Comparison of ENCODE assay signal across 8 cellular contexts in the genomic region with DNA sequence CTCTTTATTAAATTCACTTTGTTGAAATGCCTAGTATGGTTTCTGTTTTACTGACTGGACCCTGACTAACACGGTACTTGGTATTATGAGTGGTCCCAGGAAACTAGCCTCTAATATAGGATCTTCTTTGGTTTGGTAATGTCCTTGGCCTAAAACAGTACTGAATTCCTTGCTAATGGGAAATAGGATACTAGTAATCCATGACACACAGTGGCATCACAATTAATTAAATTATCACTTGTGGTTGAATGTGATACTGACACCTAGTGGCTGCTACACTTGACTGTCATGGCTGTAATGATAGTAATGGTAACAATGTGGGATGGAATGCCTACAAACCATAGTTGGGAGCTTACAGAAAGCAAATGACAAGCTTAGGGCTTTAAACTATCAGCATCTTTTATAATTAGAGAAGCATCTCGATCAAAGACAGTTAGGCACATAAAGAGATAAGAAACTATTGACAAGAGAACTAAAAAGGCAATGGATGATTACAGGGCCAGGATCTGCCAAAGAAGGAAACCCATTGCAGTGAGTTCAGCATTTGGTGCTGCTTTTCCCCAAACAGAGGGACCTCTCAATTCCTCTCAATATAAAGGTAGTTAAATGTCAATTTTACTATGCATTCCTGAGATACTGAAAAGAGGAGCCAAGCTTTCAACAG. TPM values are rescaled to one million over a fixed set of nuclear protein-coding genes. Genes with fewer than 3 reads are reported as not detected.
DNase-seq lines count a peak whose midpoint lies in the region; ATAC-seq and TF ChIP-seq lines count a peak whose summit lies in the region.

No MANE protein-coding gene starts in this region.

- no peaks in the 10 kb centered on the region for H3K9me3 Mint-ChIP-seq in stimulated activated memory B cell treated with anti-CD40 and anti-IgM and Interleukin-4, amounts not matched to agents 10 μg/mL and 1 μg/mL and 100 μg/mL, for 72 hours

- H3K18ac ChIP-seq in trophoblast cell (ENCODE audit: low read length) = no peak overlapping the region

- H4K12ac ChIP-seq in trophoblast cell (ENCODE audit: low read depth, low read length) = no peak overlapping the region

- DNase-seq in AG04449 (ENCODE audit: low read depth, low spot score) = peak; percentile 36
- no peak for DNase-seq in GM06990 (ENCODE audit: extremely low read depth, insufficient read length)
- peak; percentile 19 for DNase-seq in LoVo (ENCODE audit: low spot score)
- peak; percentile 53 for DNase-seq in SW480 (ENCODE audit: low spot score)
- DNase-seq in foreskin keratinocyte = peak; percentile 44 to 62
- DNase-seq in trophoblast cell = peak; percentile 10 to 70

- TF ChIP-seq CTCF in AG04449 (IDR thresholded peaks at IDR 0.05; ENCODE audit: insufficient read depth, low read length, missing control alignments) = peak; percentile 46
- TF ChIP-seq CTCF in GM06990 (IDR thresholded peaks at IDR 0.05; ENCODE audit: insufficient read depth, low read length, poor library complexity, severe bottlenecking) = peak; percentile 72
- peak; percentile 94 for TF ChIP-seq CTCF in foreskin keratinocyte (conservative IDR thresholded peaks at IDR 0.05)

- no peaks in the 10 kb centered on the region for H3K27me3 Mint-ChIP-seq in stimulated activated memory B cell treated with anti-CD40 and anti-IgM and Interleukin-4, amounts not matched to agents 10 μg/mL and 1 μg/mL and 100 μg/mL, for 72 hours

- no peak overlapping the region for H3K4me2 ChIP-seq in trophoblast cell (ENCODE audit: low read length)

- H2BK120ac ChIP-seq in trophoblast cell (ENCODE audit: insufficient read depth, low read length, poor library complexity) = no peak overlapping the region

- H2AK5ac ChIP-seq in trophoblast cell (ENCODE audit: low read length) = no peak overlapping the region

- no peak overlapping the region for H3K4ac ChIP-seq in trophoblast cell (ENCODE audit: low read depth, low read length)

- H3K4me1 ChIP-seq in foreskin keratinocyte (peaks cover 10% of the 10 kb centered on the region), trophoblast cell (ENCODE audit: control insufficient read depth in 1 of 2, insufficient read depth in 2 of 2, low read length in 2 of 2) (no peaks in the 10 kb centered on the region)

- ATAC-seq in foreskin keratinocyte (peak; percentile 91), GM19395 (IDR thresholded peaks at IDR 0.05; ENCODE audit: unreplicated experiment) (no peak)
- ATAC-seq in stimulated activated memory B cell treated with anti-CD40 and anti-IgM and Interleukin-4, amounts not matched to agents 10 μg/mL and 1 μg/mL and 100 μg/mL, for 72 hours = no peak

- no peak overlapping the region for H2BK5ac ChIP-seq in trophoblast cell (ENCODE audit: low read depth, low read length, poor library complexity)

- H2AFZ ChIP-seq in trophoblast cell (ENCODE audit: insufficient read depth, low read length, poor library complexity) = no peak overlapping the region

- no CpG with 5 or more reads among the region's 2 CpGs for WGBS in trophoblast cell (ENCODE audit: extremely low coverage, insufficient coverage, insufficient read length)

- H3K79me2 ChIP-seq in trophoblast cell (ENCODE audit: control insufficient read depth, insufficient read depth, low read length, poor library complexity) = no peaks in the 10 kb centered on the region

- no peaks in the 10 kb centered on the region for H3K9me3 ChIP-seq in trophoblast cell (ENCODE audit: insufficient read depth, low read depth, low read length)

- no peak overlapping the region for H3K4me3 Mint-ChIP-seq in stimulated activated memory B cell treated with anti-CD40 and anti-IgM and Interleukin-4, amounts not matched to agents 10 μg/mL and 1 μg/mL and 100 μg/mL, for 72 hours

- H3K36me3 ChIP-seq in GM06990 (ENCODE audit: control insufficient read depth, insufficient read depth, low read length) (peaks cover 9% of the 10 kb centered on the region), trophoblast cell (ENCODE audit: control insufficient read depth in 1 of 2, insufficient read depth in 2 of 2, low read length in 2 of 2) (peaks cover 9 to 11% of the 10 kb centered on the region in 2 experiments)

- H3K4me1 Mint-ChIP-seq in stimulated activated memory B cell treated with anti-CD40 and anti-IgM and Interleukin-4, amounts not matched to agents 10 μg/mL and 1 μg/mL and 100 μg/mL, for 72 hours = no peaks in the 10 kb centered on the region

- H3K27me3 ChIP-seq in GM06990 (replicated peaks; ENCODE audit: control insufficient read depth, insufficient read depth, low read length) (no peaks in the 10 kb centered on the region), foreskin keratinocyte (no peaks in the 10 kb centered on the region), trophoblast cell (ENCODE audit: insufficient read depth, low read length) (no peaks in the 10 kb centered on the region)

- CTCF ChIA-PET in AG04449 (lab: Yijun Ruan, JAX) = interaction anchor here (0.6 to 6.4 kb wide), 41 partner anchors 8 to 200 kb away, joined by 3 to 84 read pairs (median 5); partner anchors contain the start of genes ARFIP2, DNHD1, MRPL17 and TAF10

- no peak overlapping the region for H4K91ac ChIP-seq in trophoblast cell (ENCODE audit: low read depth, low read length)

- H3K4me3 ChIP-seq in AG04449 (ENCODE audit: low read depth, low read length) (no peak overlapping the region), GM06990 (replicated peaks; ENCODE audit: low read depth, low read length) (no peak overlapping the region), trophoblast cell (ENCODE audit: low read depth, low read length) (no peak overlapping the region)

- POLR2A ChIA-PET in AG04449 (lab: Yijun Ruan, JAX) = interaction anchor here (0.6 to 0.7 kb wide), 2 partner anchors 127 to 271 kb away, joined by 3 read pairs; partner anchors contain the start of gene FHIP1B

- no peak overlapping the region for H2BK12ac ChIP-seq in trophoblast cell (ENCODE audit: low read length)

- H3K36me3 Mint-ChIP-seq in stimulated activated memory B cell treated with anti-CD40 and anti-IgM and Interleukin-4, amounts not matched to agents 10 μg/mL and 1 μg/mL and 100 μg/mL, for 72 hours = peaks cover 40% of the 10 kb centered on the region

- no peak overlapping the region for H3K23ac ChIP-seq in trophoblast cell (ENCODE audit: low read length)

- H3K27ac ChIP-seq in foreskin keratinocyte = no peak overlapping the region
- H3K27ac ChIP-seq in trophoblast cell (ENCODE audit: low read depth, low read length) = no peak overlapping the region

- no peaks in the 10 kb centered on the region for H3K79me1 ChIP-seq in trophoblast cell (ENCODE audit: low read length)

- H3K9ac ChIP-seq in trophoblast cell (ENCODE audit: low read length) = no peak overlapping the region

- no peak overlapping the region for H4K8ac ChIP-seq in trophoblast cell (ENCODE audit: low read depth, low read length)

- H3K14ac ChIP-seq in trophoblast cell (ENCODE audit: low read length) = no peak overlapping the region

- H3K27ac Mint-ChIP-seq in stimulated activated memory B cell treated with anti-CD40 and anti-IgM and Interleukin-4, amounts not matched to agents 10 μg/mL and 1 μg/mL and 100 μg/mL, for 72 hours = no peak overlapping the region

RNA-seq across cellular contexts. Expression of gene DNHD1, which starts 8.6 kb away (rescaled TPM):
- 2.0 and 2.2 TPM in 2 replicates for total RNA-seq in foreskin keratinocyte
- polyA plus RNA-seq in foreskin keratinocyte = 0.91 and 0.92 TPM in 2 replicates
- polyA plus RNA-seq in trophoblast cell (2013) = 2.9 and 3.1 TPM in 2 replicates

RNA-seq across cellular contexts. Expression of gene TIMM10B, which starts 24.4 kb away (rescaled TPM):
- 32.4 and 33.2 TPM in 2 replicates for total RNA-seq in foreskin keratinocyte
- polyA plus RNA-seq in foreskin keratinocyte = 31.2 and 33.0 TPM in 2 replicates
- polyA plus RNA-seq in trophoblast cell (2013) = 36.3 and 36.7 TPM in 2 replicates

RNA-seq across cellular contexts. Expression of gene ARFIP2, which starts 24.6 kb away (rescaled TPM):
- total RNA-seq in foreskin keratinocyte = 53.0 and 59.4 TPM in 2 replicates
- 53.7 and 60.4 TPM in 2 replicates for polyA plus RNA-seq in foreskin keratinocyte
- 51.2 and 54.9 TPM in 2 replicates for polyA plus RNA-seq in trophoblast cell (2013)

RNA-seq across cellular contexts. Expression of gene TRIM3, which starts 32.0 kb away (rescaled TPM):
- total RNA-seq in foreskin keratinocyte = 14.7 and 15.4 TPM in 2 replicates
- 11.3 and 13.8 TPM in 2 replicates for polyA plus RNA-seq in foreskin keratinocyte
- polyA plus RNA-seq in trophoblast cell (2013) = 8.2 and 8.9 TPM in 2 replicates
